1 cellular context compared by ENCODE assay signal in genomic region chr15:80264031-80264430, GRCh38.
TF ChIP-seq lines count a peak whose summit lies in the region.

No MANE protein-coding gene starts in this region.

TF ChIP-seq in GM23338, 12 proteins besides CTCF, POLR2A, EP300 and RAD21:
- peak; percentile 76 for TF ChIP-seq REST (IDR thresholded peaks at IDR 0.05; ENCODE audit: unreplicated experiment)
- TF ChIP-seq STAT1 (IDR thresholded peaks at IDR 0.05; ENCODE audit: unreplicated experiment): no peak
TF ChIP-seq in GM23338: peak in this region for 1.
